In the genomic region with DNA sequence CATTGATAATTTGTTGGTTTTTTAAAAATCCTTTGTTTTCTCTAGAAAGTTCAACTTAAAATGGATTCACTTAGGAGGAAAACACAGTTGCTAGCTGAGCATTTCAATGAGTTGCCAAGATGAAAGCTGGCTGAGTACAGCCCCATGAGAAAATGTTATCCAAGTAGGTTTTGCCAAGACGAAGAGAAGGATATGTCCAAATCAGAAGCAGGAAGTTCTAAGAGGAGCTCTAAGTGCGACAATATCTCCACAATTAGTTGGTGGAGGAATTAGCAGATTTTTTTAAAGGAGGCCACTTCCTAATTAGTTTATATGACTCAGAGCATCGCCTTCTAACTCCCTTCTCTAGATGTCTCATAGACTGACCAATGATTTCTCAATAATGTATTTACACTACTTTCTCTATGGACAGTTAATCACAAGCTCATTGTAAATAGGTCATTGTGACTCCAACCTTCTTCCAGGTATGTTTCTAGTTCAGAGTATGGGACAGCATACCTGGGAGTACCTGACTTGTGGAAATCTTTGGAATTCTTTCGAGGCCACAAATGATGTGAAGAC, we compare ENCODE assay signal across 1 cellular context.
TF ChIP-seq lines count a peak whose summit lies in the region.

No MANE protein-coding gene starts in this region.

TF ChIP-seq in SK-N-SH, 30 proteins besides CTCF, POLR2A, EP300 and RAD21 (continued from another document):
- TF ChIP-seq, protein P1, sequence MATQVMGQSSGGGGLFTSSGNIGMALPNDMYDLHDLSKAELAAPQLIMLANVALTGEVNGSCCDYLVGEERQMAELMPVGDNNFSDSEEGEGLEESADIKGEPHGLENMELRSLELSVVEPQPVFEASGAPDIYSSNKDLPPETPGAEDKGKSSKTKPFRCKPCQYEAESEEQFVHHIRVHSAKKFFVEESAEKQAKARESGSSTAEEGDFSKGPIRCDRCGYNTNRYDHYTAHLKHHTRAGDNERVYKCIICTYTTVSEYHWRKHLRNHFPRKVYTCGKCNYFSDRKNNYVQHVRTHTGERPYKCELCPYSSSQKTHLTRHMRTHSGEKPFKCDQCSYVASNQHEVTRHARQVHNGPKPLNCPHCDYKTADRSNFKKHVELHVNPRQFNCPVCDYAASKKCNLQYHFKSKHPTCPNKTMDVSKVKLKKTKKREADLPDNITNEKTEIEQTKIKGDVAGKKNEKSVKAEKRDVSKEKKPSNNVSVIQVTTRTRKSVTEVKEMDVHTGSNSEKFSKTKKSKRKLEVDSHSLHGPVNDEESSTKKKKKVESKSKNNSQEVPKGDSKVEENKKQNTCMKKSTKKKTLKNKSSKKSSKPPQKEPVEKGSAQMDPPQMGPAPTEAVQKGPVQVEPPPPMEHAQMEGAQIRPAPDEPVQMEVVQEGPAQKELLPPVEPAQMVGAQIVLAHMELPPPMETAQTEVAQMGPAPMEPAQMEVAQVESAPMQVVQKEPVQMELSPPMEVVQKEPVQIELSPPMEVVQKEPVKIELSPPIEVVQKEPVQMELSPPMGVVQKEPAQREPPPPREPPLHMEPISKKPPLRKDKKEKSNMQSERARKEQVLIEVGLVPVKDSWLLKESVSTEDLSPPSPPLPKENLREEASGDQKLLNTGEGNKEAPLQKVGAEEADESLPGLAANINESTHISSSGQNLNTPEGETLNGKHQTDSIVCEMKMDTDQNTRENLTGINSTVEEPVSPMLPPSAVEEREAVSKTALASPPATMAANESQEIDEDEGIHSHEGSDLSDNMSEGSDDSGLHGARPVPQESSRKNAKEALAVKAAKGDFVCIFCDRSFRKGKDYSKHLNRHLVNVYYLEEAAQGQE (IDR thresholded peaks at IDR 0.05; ENCODE audit: low read depth, low read length), result no peak
- no peak for TF ChIP-seq FOXJ3 (CRISPR knock-in tag; IDR thresholded peaks at IDR 0.05)
- TF ChIP-seq NRF1 (IDR thresholded peaks at IDR 0.05; ENCODE audit: low read depth, low read length), result no peak
- no peak for TF ChIP-seq GATA2 (CRISPR knock-in tag; IDR thresholded peaks at IDR 0.05)
- no peak for TF ChIP-seq ZBTB33 (IDR thresholded peaks at IDR 0.05; ENCODE audit: borderline replicate concordance, low read depth)
